Comparison of ENCODE assay signal across 5 cellular contexts in the genomic region with DNA sequence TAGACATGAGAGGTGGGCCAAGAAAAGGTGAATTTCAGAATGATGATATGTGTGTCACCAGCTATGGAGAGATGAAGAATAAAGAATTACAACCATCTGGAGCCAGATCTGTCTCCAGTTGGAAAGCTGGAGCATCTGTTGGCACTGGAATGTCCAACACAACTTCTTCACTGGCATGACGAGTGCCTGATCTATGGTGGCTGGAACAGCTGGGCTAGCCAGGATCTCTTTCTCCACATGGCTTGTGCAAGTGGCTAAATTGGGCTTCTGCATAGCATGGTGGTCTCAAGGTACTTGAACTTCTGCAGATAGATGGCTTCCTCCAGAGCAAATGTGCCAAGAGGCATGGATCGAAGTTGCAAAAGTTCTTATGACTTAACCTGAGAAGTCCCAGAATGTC.
"Had no signal": no experiment of that assay in that cellular context is flagged by ENCODE, and none has a peak within 500 bp of the region (broad histone marks: within the 10 kb centered on the region; RNA-seq: fewer than 3 reads in every experiment).

No MANE protein-coding gene starts in this region.

- H3K4me1 Mint-ChIP-seq: IgD-negative memory B cell had no signal

- H3K4me3 ChIP-seq: K562 had no signal

- H3K4me3 Mint-ChIP-seq: IgD-negative memory B cell had no signal

- H3K27me3 Mint-ChIP-seq: IgD-negative memory B cell had no signal

- H3K27ac Mint-ChIP-seq: IgD-negative memory B cell had no signal

- H3K27ac ChIP-seq: HL-60 had no signal

- ATAC-seq: HepG2, K562 had no signal

- DNase-seq: IMR-90 had no signal

- H3K36me3 Mint-ChIP-seq: IgD-negative memory B cell had no signal
